Comparison of ENCODE assay signal across 1 cellular context in the genomic region with DNA sequence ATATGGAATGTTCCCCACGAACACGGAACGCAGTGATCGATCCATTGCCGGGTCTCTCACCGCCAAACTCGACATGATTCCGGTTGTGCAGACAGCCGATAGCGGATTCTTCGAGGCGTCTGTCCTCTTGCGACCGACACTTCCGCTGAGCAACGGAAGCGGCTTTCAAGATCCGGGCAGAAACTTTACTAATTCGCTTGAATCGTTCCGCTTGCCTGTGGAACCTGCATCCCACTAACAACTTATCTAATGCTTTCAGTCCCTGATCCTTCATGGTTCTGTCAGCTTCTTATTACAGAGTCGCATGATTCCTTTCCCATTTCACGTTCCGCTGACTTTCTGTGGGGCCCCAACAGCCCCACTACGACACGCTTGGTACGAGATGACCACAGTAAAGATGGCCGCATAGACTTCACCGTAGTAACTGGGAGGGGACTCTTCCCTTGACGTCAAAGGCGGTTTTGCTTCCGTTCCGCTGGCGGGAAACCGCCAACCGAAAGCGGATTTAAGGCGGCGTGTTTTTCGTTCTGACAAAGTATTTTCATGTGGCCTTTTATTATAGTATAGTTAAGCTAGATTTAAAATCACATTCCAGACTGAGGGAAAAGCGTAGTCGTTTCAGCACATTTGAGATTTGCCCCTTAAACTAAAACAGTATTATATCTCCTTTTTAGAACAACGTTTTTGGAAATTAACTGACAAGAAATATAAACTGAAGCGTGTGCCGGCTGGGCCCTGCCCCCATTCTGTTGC.
TF ChIP-seq lines count a peak whose summit lies in the region.

A gene with protein sequence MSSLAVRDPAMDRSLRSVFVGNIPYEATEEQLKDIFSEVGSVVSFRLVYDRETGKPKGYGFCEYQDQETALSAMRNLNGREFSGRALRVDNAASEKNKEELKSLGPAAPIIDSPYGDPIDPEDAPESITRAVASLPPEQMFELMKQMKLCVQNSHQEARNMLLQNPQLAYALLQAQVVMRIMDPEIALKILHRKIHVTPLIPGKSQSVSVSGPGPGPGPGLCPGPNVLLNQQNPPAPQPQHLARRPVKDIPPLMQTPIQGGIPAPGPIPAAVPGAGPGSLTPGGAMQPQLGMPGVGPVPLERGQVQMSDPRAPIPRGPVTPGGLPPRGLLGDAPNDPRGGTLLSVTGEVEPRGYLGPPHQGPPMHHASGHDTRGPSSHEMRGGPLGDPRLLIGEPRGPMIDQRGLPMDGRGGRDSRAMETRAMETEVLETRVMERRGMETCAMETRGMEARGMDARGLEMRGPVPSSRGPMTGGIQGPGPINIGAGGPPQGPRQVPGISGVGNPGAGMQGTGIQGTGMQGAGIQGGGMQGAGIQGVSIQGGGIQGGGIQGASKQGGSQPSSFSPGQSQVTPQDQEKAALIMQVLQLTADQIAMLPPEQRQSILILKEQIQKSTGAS (minus strand): TSS at position 121 of the 753 bp plus-strand sequence. CDS start 46 bp downstream, at position 75.

TF ChIP-seq in HepG2, 621 proteins besides CTCF, POLR2A, EP300 and RAD21 (continued from another document and continues in another):
- TF ChIP-seq, protein P1, sequence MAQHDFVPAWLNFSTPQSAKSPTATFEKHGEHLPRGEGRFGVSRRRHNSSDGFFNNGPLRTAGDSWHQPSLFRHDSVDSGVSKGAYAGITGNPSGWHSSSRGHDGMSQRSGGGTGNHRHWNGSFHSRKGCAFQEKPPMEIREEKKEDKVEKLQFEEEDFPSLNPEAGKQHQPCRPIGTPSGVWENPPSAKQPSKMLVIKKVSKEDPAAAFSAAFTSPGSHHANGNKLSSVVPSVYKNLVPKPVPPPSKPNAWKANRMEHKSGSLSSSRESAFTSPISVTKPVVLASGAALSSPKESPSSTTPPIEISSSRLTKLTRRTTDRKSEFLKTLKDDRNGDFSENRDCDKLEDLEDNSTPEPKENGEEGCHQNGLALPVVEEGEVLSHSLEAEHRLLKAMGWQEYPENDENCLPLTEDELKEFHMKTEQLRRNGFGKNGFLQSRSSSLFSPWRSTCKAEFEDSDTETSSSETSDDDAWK (CRISPR knock-in tag; IDR thresholded peaks at IDR 0.05), result no peak
- TF ChIP-seq ERF (CRISPR knock-in tag; IDR thresholded peaks at IDR 0.05) (no peak), MAFK (conservative IDR thresholded peaks at IDR 0.05 in 1 of 2, IDR thresholded peaks at IDR 0.05 in 1 of 2; ENCODE audit: low read length in 2 of 2) (no peak), TEAD3 (CRISPR knock-in tag; optimal IDR thresholded peaks at IDR 0.05; ENCODE audit: borderline replicate concordance) (no peak), ZFP41 (CRISPR knock-in tag; IDR thresholded peaks at IDR 0.05; ENCODE audit: borderline replicate concordance) (no peak), TSC22D2 (CRISPR knock-in tag; IDR thresholded peaks at IDR 0.05; ENCODE audit: borderline replicate concordance) (peak; percentile 50; the same call in 1 of the 2 replicates), REPIN1 (CRISPR knock-in tag; IDR thresholded peaks at IDR 0.05; ENCODE audit: borderline replicate concordance, low read depth) (no peak), ZNF234 (CRISPR knock-in tag; conservative IDR thresholded peaks at IDR 0.05) (no peak), ZNF572 (CRISPR knock-in tag; IDR thresholded peaks at IDR 0.05) (no peak), ZNF660 (CRISPR knock-in tag; IDR thresholded peaks at IDR 0.05; ENCODE audit: borderline replicate concordance, low read depth) (no peak), SRY (CRISPR knock-in tag; IDR thresholded peaks at IDR 0.05) (no peak), HMGA1 (CRISPR knock-in tag; conservative IDR thresholded peaks at IDR 0.05) (no peak), RNF2 (conservative IDR thresholded peaks at IDR 0.05; ENCODE audit: low read depth) (no peak), ZNF543 (CRISPR knock-in tag; IDR thresholded peaks at IDR 0.05) (0 out of 2 replicates have a peak, but pooled peaks have one; percentile 50), RFXANK (CRISPR knock-in tag; IDR thresholded peaks at IDR 0.05) (no peak), ATRX (CRISPR knock-in tag; IDR thresholded peaks at IDR 0.05; ENCODE audit: borderline replicate concordance) (no peak), TAF1 (CRISPR knock-in tag; IDR thresholded peaks at IDR 0.05) (peak; percentile 73), BORCS8-MEF2B (CRISPR knock-in tag; IDR thresholded peaks at IDR 0.05) (peak; percentile 58; the same call in 1 of the 2 replicates), ISX (CRISPR knock-in tag; conservative IDR thresholded peaks at IDR 0.05) (no peak), SAFB2 (CRISPR knock-in tag; IDR thresholded peaks at IDR 0.05; ENCODE audit: borderline replicate concordance, low read depth) (0 out of 2 replicates have a peak, but pooled peaks have one; percentile 35), ZNF879 (CRISPR knock-in tag; IDR thresholded peaks at IDR 0.05) (no peak), THYN1 (CRISPR knock-in tag; IDR thresholded peaks at IDR 0.05; ENCODE audit: borderline replicate concordance, low read depth) (no peak), CAMTA2 (CRISPR knock-in tag; IDR thresholded peaks at IDR 0.05; ENCODE audit: borderline replicate concordance) (no peak), ZBTB7B (CRISPR knock-in tag; IDR thresholded peaks at IDR 0.05) (no peak), ZNF121 (CRISPR knock-in tag; IDR thresholded peaks at IDR 0.05) (no peak), ZNF841 (CRISPR knock-in tag; IDR thresholded peaks at IDR 0.05; ENCODE audit: borderline replicate concordance) (0 out of 2 replicates have a peak, but pooled peaks have one; percentile 60), NR2C2 (CRISPR knock-in tag; IDR thresholded peaks at IDR 0.05; ENCODE audit: borderline replicate concordance) (peak; percentile 87), ZNF510 (CRISPR knock-in tag; IDR thresholded peaks at IDR 0.05; ENCODE audit: low read depth) (no peak)
- TF ChIP-seq, protein P2, sequence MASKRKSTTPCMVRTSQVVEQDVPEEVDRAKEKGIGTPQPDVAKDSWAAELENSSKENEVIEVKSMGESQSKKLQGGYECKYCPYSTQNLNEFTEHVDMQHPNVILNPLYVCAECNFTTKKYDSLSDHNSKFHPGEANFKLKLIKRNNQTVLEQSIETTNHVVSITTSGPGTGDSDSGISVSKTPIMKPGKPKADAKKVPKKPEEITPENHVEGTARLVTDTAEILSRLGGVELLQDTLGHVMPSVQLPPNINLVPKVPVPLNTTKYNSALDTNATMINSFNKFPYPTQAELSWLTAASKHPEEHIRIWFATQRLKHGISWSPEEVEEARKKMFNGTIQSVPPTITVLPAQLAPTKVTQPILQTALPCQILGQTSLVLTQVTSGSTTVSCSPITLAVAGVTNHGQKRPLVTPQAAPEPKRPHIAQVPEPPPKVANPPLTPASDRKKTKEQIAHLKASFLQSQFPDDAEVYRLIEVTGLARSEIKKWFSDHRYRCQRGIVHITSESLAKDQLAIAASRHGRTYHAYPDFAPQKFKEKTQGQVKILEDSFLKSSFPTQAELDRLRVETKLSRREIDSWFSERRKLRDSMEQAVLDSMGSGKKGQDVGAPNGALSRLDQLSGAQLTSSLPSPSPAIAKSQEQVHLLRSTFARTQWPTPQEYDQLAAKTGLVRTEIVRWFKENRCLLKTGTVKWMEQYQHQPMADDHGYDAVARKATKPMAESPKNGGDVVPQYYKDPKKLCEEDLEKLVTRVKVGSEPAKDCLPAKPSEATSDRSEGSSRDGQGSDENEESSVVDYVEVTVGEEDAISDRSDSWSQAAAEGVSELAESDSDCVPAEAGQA (IDR thresholded peaks at IDR 0.05; ENCODE audit: low read depth), result peak; percentile 95
- TF ChIP-seq, protein P2 (CRISPR knock-in tag; IDR thresholded peaks at IDR 0.05; ENCODE audit: borderline replicate concordance), result no peak
- TF ChIP-seq, protein P3, sequence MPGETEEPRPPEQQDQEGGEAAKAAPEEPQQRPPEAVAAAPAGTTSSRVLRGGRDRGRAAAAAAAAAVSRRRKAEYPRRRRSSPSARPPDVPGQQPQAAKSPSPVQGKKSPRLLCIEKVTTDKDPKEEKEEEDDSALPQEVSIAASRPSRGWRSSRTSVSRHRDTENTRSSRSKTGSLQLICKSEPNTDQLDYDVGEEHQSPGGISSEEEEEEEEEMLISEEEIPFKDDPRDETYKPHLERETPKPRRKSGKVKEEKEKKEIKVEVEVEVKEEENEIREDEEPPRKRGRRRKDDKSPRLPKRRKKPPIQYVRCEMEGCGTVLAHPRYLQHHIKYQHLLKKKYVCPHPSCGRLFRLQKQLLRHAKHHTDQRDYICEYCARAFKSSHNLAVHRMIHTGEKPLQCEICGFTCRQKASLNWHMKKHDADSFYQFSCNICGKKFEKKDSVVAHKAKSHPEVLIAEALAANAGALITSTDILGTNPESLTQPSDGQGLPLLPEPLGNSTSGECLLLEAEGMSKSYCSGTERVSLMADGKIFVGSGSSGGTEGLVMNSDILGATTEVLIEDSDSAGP (CRISPR knock-in tag; IDR thresholded peaks at IDR 0.05; ENCODE audit: borderline replicate concordance), result 0 out of 2 replicates have a peak, but pooled peaks have one; percentile 29
- TF ChIP-seq, protein P4, sequence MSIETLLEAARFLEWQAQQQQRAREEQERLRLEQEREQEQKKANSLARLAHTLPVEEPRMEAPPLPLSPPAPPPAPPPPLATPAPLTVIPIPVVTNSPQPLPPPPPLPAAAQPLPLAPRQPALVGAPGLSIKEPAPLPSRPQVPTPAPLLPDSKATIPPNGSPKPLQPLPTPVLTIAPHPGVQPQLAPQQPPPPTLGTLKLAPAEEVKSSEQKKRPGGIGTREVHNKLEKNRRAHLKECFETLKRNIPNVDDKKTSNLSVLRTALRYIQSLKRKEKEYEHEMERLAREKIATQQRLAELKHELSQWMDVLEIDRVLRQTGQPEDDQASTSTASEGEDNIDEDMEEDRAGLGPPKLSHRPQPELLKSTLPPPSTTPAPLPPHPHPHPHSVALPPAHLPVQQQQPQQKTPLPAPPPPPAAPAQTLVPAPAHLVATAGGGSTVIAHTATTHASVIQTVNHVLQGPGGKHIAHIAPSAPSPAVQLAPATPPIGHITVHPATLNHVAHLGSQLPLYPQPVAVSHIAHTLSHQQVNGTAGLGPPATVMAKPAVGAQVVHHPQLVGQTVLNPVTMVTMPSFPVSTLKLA (IDR thresholded peaks at IDR 0.05), result no peak
- TF ChIP-seq, protein P5, sequence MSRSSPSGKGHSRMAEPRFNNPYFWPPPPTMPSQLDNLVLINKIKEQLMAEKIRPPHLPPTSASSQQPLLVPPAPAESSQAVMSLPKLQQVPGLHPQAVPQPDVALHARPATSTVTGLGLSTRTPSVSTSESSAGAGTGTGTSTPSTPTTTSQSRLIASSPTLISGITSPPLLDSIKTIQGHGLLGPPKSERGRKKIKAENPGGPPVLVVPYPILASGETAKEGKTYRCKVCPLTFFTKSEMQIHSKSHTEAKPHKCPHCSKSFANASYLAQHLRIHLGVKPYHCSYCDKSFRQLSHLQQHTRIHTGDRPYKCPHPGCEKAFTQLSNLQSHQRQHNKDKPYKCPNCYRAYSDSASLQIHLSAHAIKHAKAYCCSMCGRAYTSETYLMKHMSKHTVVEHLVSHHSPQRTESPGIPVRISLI (CRISPR knock-in tag; IDR thresholded peaks at IDR 0.05; ENCODE audit: borderline replicate concordance), result 0 out of 2 replicates have a peak, but pooled peaks have one; percentile 24
- TF ChIP-seq, protein P6, sequence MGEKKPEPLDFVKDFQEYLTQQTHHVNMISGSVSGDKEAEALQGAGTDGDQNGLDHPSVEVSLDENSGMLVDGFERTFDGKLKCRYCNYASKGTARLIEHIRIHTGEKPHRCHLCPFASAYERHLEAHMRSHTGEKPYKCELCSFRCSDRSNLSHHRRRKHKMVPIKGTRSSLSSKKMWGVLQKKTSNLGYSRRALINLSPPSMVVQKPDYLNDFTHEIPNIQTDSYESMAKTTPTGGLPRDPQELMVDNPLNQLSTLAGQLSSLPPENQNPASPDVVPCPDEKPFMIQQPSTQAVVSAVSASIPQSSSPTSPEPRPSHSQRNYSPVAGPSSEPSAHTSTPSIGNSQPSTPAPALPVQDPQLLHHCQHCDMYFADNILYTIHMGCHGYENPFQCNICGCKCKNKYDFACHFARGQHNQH (CRISPR knock-in tag; IDR thresholded peaks at IDR 0.05), result no peak
